In the genomic region with DNA sequence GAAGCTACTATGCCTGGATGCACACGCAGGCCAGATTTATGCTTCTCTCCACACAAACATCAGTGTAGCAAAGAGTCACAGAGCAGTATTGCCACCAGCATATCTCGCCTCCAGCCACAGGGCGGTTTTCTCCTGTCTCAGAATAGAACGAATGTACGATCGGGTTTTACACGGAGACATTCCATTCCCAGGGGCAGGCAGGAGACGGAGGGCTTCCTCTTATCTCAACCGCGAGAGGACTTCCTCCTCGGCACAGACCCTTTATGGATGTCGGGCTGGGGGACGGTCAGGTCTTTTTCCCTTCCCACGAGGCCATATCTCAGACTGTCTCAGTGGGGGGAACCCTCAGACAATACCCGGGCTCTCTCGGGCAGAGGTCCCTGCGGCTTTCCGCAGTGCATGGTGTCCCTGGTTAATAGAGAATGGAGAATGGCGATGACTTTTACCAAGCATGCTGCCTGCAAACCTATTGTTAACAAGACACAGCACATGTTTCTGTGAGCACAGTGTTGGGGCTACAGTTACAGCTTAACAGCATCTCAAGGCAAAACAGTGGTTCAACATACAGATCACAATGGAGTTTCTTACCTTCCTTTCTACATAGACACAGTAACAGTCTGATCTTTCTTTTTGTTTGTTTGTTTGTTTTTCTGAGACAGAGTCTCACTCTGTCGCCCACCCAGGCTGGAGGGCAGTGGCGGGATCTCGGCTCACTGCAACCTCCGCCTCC, we compare ENCODE assay signal across 26 cellular contexts. TPM values are rescaled to one million over a fixed set of nuclear protein-coding genes. Genes with fewer than 3 reads are reported as not detected.
DNase-seq lines count a peak whose midpoint lies in the region; ATAC-seq and TF ChIP-seq lines count a peak whose summit lies in the region.
"Had no signal": no experiment of that assay in that cellular context is flagged by ENCODE, and none has a peak within 500 bp of the region (broad histone marks: within the 10 kb centered on the region; RNA-seq: fewer than 3 reads in every experiment).

No MANE protein-coding gene starts in this region.

- H3K4me3 Mint-ChIP-seq in activated B cell treated with CpG ODN at 0.5 μM for 24 hours: peak overlapping the region; percentile 21
- peak overlapping the region; percentile 4 for H3K4me3 Mint-ChIP-seq in mesothelial cell of epicardium
- peak overlapping the region in 1 of 2 donors; percentile 40 for H3K4me3 Mint-ChIP-seq in stimulated activated naive B cell treated with anti-CD40 and anti-IgM and Interleukin-4, amounts not matched to agents 10 μg/mL and 1 μg/mL and 100 μg/mL, for 72 hours
- H3K4me3 Mint-ChIP-seq: activated CD4-positive, alpha-beta memory T cell treated with anti-CD3 and anti-CD28 coated beads for 36 hours had no signal

- no peaks in the 10 kb centered on the region for H3K9me3 ChIP-seq in cardiac muscle cell (ENCODE audit: low read depth)
- H3K9me3 ChIP-seq in heart right ventricle: peaks cover 0 to 5% (median 0%) of the 10 kb centered on the region in 11 donors
- H3K9me3 ChIP-seq: SK-N-SH had no signal

- peaks cover 3% of the 10 kb centered on the region for H3K27me3 Mint-ChIP-seq in activated B cell treated with CpG ODN at 0.5 μM for 24 hours
- no peaks in the 10 kb centered on the region for H3K27me3 Mint-ChIP-seq in mesothelial cell of epicardium (ENCODE audit: low read depth)
- peaks cover 34 to 38% of the 10 kb centered on the region in 2 donors for H3K27me3 Mint-ChIP-seq in stimulated activated naive B cell treated with anti-CD40 and anti-IgM and Interleukin-4, amounts not matched to agents 10 μg/mL and 1 μg/mL and 100 μg/mL, for 72 hours
- H3K27me3 Mint-ChIP-seq: activated CD4-positive, alpha-beta memory T cell treated with anti-CD3 and anti-CD28 coated beads for 36 hours had no signal

- H3K36me3 ChIP-seq in cardiac muscle cell (no peaks in the 10 kb centered on the region), heart right ventricle (peaks cover 0 to 46% (median 0%) of the 10 kb centered on the region in 9 donors)
- H3K36me3 ChIP-seq: tibial nerve had no signal

- peak overlapping the region; percentile 91 for H3K27ac ChIP-seq in cardiac muscle cell
- H3K27ac ChIP-seq in heart right ventricle: no peak overlapping the region
- H3K27ac ChIP-seq: coronary artery, tibial nerve, VCaP had no signal

- no peaks in the 10 kb centered on the region for H3K4me1 ChIP-seq in cardiac muscle cell (ENCODE audit: low read depth)
- H3K4me1 ChIP-seq in heart right ventricle: peaks cover 0 to 6% (median 0%) of the 10 kb centered on the region in 9 donors
- H3K4me1 ChIP-seq: tibial nerve had no signal

- H3K36me3 Mint-ChIP-seq in activated B cell treated with CpG ODN at 0.5 μM for 24 hours (ENCODE audit: low read depth): no peaks in the 10 kb centered on the region
- H3K36me3 Mint-ChIP-seq in mesothelial cell of epicardium: peaks cover 15% of the 10 kb centered on the region
- H3K36me3 Mint-ChIP-seq in stimulated activated naive B cell treated with anti-CD40 and anti-IgM and Interleukin-4, amounts not matched to agents 10 μg/mL and 1 μg/mL and 100 μg/mL, for 72 hours: peaks cover 5 to 9% of the 10 kb centered on the region in 2 donors

- H3K4me1 Mint-ChIP-seq in activated B cell treated with CpG ODN at 0.5 μM for 24 hours: peaks cover 15% of the 10 kb centered on the region
- peaks cover 11% of the 10 kb centered on the region for H3K4me1 Mint-ChIP-seq in mesothelial cell of epicardium
- peaks cover 19 to 23% of the 10 kb centered on the region in 2 donors for H3K4me1 Mint-ChIP-seq in stimulated activated naive B cell treated with anti-CD40 and anti-IgM and Interleukin-4, amounts not matched to agents 10 μg/mL and 1 μg/mL and 100 μg/mL, for 72 hours

- TF ChIP-seq CTCF in cardiac muscle cell (IDR thresholded peaks at IDR 0.05; ENCODE audit: low read depth, low read length) (no peak), heart right ventricle (IDR thresholded peaks at IDR 0.05) (no peak), activated B cell treated with CpG ODN at 0.5 μM for 24 hours (IDR thresholded peaks at IDR 0.05) (no peak), mesothelial cell of epicardium (IDR thresholded peaks at IDR 0.05; ENCODE audit: unreplicated experiment) (no peak)

- POLR2A ChIA-PET in activated B cell treated with CpG ODN at 0.5 μM for 24 hours (lab: Charles Lee): no interaction called here

- H3K27me3 ChIP-seq in cardiac muscle cell (no peaks in the 10 kb centered on the region), heart right ventricle (peaks cover 0 to 11% (median 4%) of the 10 kb centered on the region in 7 donors)
- H3K27me3 ChIP-seq: tibial nerve had no signal

- peaks cover 7% of the 10 kb centered on the region for H3K9me3 Mint-ChIP-seq in activated B cell treated with CpG ODN at 0.5 μM for 24 hours
- peaks cover 13% of the 10 kb centered on the region for H3K9me3 Mint-ChIP-seq in mesothelial cell of epicardium
- peaks cover 12 to 16% of the 10 kb centered on the region in 2 donors for H3K9me3 Mint-ChIP-seq in stimulated activated naive B cell treated with anti-CD40 and anti-IgM and Interleukin-4, amounts not matched to agents 10 μg/mL and 1 μg/mL and 100 μg/mL, for 72 hours

- intact Hi-C loops in heart right ventricle (cut with DNase I) (no loop called here), activated B cell treated with CpG ODN at 0.5 μM for 24 hours (cut with micrococcal nuclease) (no loop called here)

- H3K4me3 ChIP-seq in cardiac muscle cell: no peak overlapping the region
- peak overlapping the region in 1 of 10 donors; percentile 11 for H3K4me3 ChIP-seq in heart right ventricle
- H3K4me3 ChIP-seq: coronary artery, tibial nerve had no signal

- ATAC-seq in heart right ventricle (no peak), activated B cell treated with CpG ODN at 0.5 μM for 24 hours (ENCODE audit: low read depth) (no peak), GM18873 (IDR thresholded peaks at IDR 0.05; ENCODE audit: low FRiP score, unreplicated experiment) (no peak)
- ATAC-seq in stimulated activated naive B cell treated with anti-CD40 and anti-IgM and Interleukin-4, amounts not matched to agents 10 μg/mL and 1 μg/mL and 100 μg/mL, for 72 hours (replicated peaks): peak; percentile 51 to 52
- ATAC-seq: left cardiac atrium; stimulated activated naive CD8-positive, alpha-beta T cell treated with anti-CD3 and anti-CD28 coated beads, Interleukin-15, Interleukin-2, amounts not matched to agents 100 U/mL and 50 U/mL, for 24 hours had no signal

- CTCF ChIA-PET in activated B cell treated with CpG ODN at 0.5 μM for 24 hours (lab: Charles Lee): no interaction called here

- WGBS in heart right ventricle, 2 donors: 16 to 19% methylated on average over 23 of the region's 23 CpGs

- H3K27ac Mint-ChIP-seq in activated B cell treated with CpG ODN at 0.5 μM for 24 hours (no peak overlapping the region), mesothelial cell of epicardium (peak overlapping the region; percentile 61)
- no peak overlapping the region for H3K27ac Mint-ChIP-seq in stimulated activated naive B cell treated with anti-CD40 and anti-IgM and Interleukin-4, amounts not matched to agents 10 μg/mL and 1 μg/mL and 100 μg/mL, for 72 hours
- H3K27ac Mint-ChIP-seq: activated CD4-positive, alpha-beta memory T cell treated with anti-CD3 and anti-CD28 coated beads for 36 hours had no signal

- DNase-seq in cardiac muscle cell (ENCODE audit: low read depth in 1 of 2, low spot score in 1 of 2): peak in 1 of 2 donors; percentile 62
- no peak for DNase-seq in heart right ventricle
- DNase-seq in activated B cell treated with CpG ODN at 0.5 μM for 24 hours: no peak
- peak in 1 of 2 experiments; percentile 43 for DNase-seq in mesothelial cell of epicardium (ENCODE audit: low spot score in 2 of 2, unreplicated experiment in 2 of 2)
- no peak for DNase-seq in stimulated activated naive B cell treated with anti-CD40 and anti-IgM and Interleukin-4, amounts not matched to agents 10 μg/mL and 1 μg/mL and 100 μg/mL, for 72 hours
- DNase-seq in T1000 (lab: John Stamatoyannopoulos, UW): no peak
- DNase-seq in NCI-H146 treated with DMSO at 0.1 percent for 48 hours (lab: John Stamatoyannopoulos, UW; ENCODE audit: unreplicated experiment): no peak
- DNase-seq: activated CD4-positive, alpha-beta memory T cell treated with anti-CD3 and anti-CD28 coated beads for 36 hours; activated gamma-delta T cell; amniotic stem cell; EL; IMR-90; left cardiac atrium; NCI-H1436 treated with DMSO at 0.1 percent for 48 hours; NCI-H2171 treated with DMSO at 0.1 percent for 48 hours; NCI-H524 treated with DMSO at 0.1 percent for 48 hours; SK-N-SH; stimulated activated CD4-positive, alpha-beta T cell treated with anti-CD3 and anti-CD28 coated beads, Interleukin-4, amount 100 ng/mL, for 1 hour; stimulated activated naive CD8-positive, alpha-beta T cell treated with anti-CD3 and anti-CD28 coated beads, Interleukin-15, Interleukin-2, amounts not matched to agents 100 U/mL and 50 U/mL, for 24 hours had no signal

RNA-seq across cellular contexts. Expression of a gene that starts 24.1 kb away (rescaled TPM):
- total RNA-seq in cardiac muscle cell: 1.9 and 2.1 TPM in 2 replicates
- 2.4 TPM in 2 replicates for polyA plus RNA-seq in cardiac muscle cell
- 10 to 100 TPM in 1 of 10 donors, 1 to 10 TPM in 8, under 1 TPM in 1; 0.86 to 15.4 (median 1.9) TPM for total RNA-seq in heart right ventricle
- 1 to 10 TPM; 1.1 to 2.6 TPM for polyA plus RNA-seq in heart right ventricle
- total RNA-seq in activated B cell treated with CpG ODN at 0.5 μM for 24 hours: 0.69 TPM in 1 of 2 replicates, not detected in the other
- total RNA-seq in mesothelial cell of epicardium: 5.7 to 9.7 TPM (median 7.5 TPM) in 3 replicates
- total RNA-seq: bronchial epithelial cell, fibroblast of lung, IMR-90 had no signal
- polyA plus RNA-seq: fibroblast of lung, IMR-90, SK-N-SH had no signal

RNA-seq across cellular contexts. Expression of a gene that starts 43.8 kb away (rescaled TPM):
- total RNA-seq in cardiac muscle cell (0.11 TPM in 1 of 2 replicates, not detected in the other), heart right ventricle (10 to 100 TPM in 1 of 10 donors, 1 to 10 TPM in 9; 4.5 to 11.4 (median 5.0) TPM), activated B cell treated with CpG ODN at 0.5 μM for 24 hours (0.53 and 0.66 TPM in 2 replicates), mesothelial cell of epicardium (0.16 to 0.20 TPM in 2 of 3 replicates, not detected in the other)
- polyA plus RNA-seq in cardiac muscle cell (3.4 and 5.3 TPM in 2 replicates), heart right ventricle (10 to 100 TPM; 15.2 to 20.8 TPM)
- total RNA-seq: bronchial epithelial cell, IMR-90, RPMI7951 had no signal
- polyA plus RNA-seq: IMR-90, SK-N-SH had no signal

Comparison
In these comparisons a context has a peak if more than half of its experiments do, and no peak if none do; other contexts are left out.
1. ATAC-seq: peak in stimulated activated naive B cell treated with anti-CD40 and anti-IgM and Interleukin-4, amounts not matched to agents 10 μg/mL and 1 μg/mL and 100 μg/mL, for 72 hours (2 of 2); none in heart right ventricle (0 of 8), activated B cell treated with CpG ODN at 0.5 μM for 24 hours (single experiment) and GM18873 (single experiment).